Comparison of ENCODE assay signal across 6 cellular contexts in the genomic region with DNA sequence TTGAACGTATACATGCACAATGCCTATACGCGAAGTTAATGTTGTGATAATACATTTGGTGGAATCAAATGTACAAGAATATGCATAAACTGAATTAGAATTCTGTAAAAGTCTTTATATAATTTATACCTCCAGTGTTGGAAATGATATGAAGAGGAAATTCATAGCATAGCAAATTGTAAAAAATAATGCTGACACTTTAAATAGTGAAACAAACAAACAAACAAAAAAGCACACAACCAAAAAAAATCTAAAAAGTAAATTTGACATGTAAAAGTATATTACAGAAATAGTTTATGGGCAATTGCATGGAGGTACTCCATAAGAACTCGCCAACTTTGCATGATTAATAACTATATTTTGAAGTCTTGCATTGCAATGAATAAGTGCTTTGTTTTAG.
"Had no signal": no experiment of that assay in that cellular context is flagged by ENCODE, and none has a peak within 500 bp of the region (broad histone marks: within the 10 kb centered on the region; RNA-seq: fewer than 3 reads in every experiment).

No MANE protein-coding gene starts in this region.

- H3K9ac ChIP-seq: KMS-11 had no signal

- H3K4me2 ChIP-seq: KMS-11 had no signal

- DNase-seq: IMR-90, KBM-7, KG1 had no signal

- H3K27ac ChIP-seq: HL-60, KMS-11 had no signal

- FAIRE-seq: HTR-8/SVneo had no signal
